Comparison of ENCODE assay signal across 8 cellular contexts in the genomic region with DNA sequence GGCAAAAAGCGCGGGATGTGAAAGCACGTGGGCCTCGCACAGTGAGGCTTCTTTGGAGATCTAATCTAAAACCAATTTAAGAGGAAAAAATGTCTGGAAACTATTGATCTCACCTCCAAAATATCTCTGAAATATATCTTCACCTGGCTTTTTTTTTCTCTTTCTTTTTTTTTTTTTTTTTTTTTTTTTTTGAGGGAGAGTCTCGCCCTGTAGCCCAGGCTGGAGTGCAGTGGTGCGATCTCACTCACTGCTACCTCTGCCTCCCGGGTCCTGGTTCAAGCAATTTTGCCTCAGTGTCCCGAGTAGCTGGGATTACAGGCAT. TPM values are rescaled to one million over a fixed set of nuclear protein-coding genes. Genes with fewer than 3 reads are reported as not detected.
DNase-seq lines count a peak whose midpoint lies in the region; ATAC-seq and TF ChIP-seq lines count a peak whose summit lies in the region.

No MANE protein-coding gene starts in this region.

- H3K27ac Mint-ChIP-seq in activated naive CD4-positive, alpha-beta T cell treated with anti-CD3 and anti-CD28 coated beads for 36 hours, result peak overlapping the region; percentile 88
- H3K27ac Mint-ChIP-seq in activated T-helper 1 cell treated with anti-CD3 and anti-CD28 coated beads, Interleukin-12 subunit alpha, Interleukin-12 subunit beta, Interleukin-2, Interleukin-4 antibody, amounts not matched to agents 30 ng/mL and 10 ng/mL and 1 ng/mL, durations not matched to agents 14 hours and 24 hours and 36 hours, result peak overlapping the region; percentile 83

- H3K9ac ChIP-seq in liver (ENCODE audit: low read depth in 1 of 2, low read length in 2 of 2), result no peak overlapping the region

- DNase-seq in activated naive CD4-positive, alpha-beta T cell treated with anti-CD3 and anti-CD28 coated beads for 36 hours, result no peak
- DNase-seq in activated naive CD4-positive, alpha-beta T cell treated with Interleukin-2 at 50 U/mL for 16 hours, result no peak
- DNase-seq in activated T-helper 1 cell treated with anti-CD3 and anti-CD28 coated beads, Interleukin-12 subunit alpha, Interleukin-12 subunit beta, Interleukin-2, Interleukin-4 antibody, amounts not matched to agents 30 ng/mL and 10 ng/mL and 1 ng/mL, durations not matched to agents 14 hours and 24 hours and 36 hours (ENCODE audit: low spot score), result no peak
- no peak for DNase-seq in thyroid gland
- DNase-seq in SKM-1 (lab: John Stamatoyannopoulos, UW; ENCODE audit: unreplicated experiment), result no peak
- no peak for DNase-seq in NCI-H2107 treated with DMSO at 0.1 percent for 48 hours (lab: John Stamatoyannopoulos, UW; ENCODE audit: unreplicated experiment)

- H3K4me3 ChIP-seq in liver (ENCODE audit: low read depth in 1 of 3, low read length in 3 of 3) (no peak overlapping the region), thyroid gland (replicated peaks in 1 of 3) (peak overlapping the region in 1 of 3 donors; percentile 54)

- 47% methylated on average over 8 of the region's 8 CpGs for WGBS in liver
- WGBS in thyroid gland, 2 donors, result 48% methylated on average over 8 of the region's 8 CpGs

- no peak for TF ChIP-seq RAD21 in liver (IDR thresholded peaks at IDR 0.05)

- ATAC-seq in HG03097 (IDR thresholded peaks at IDR 0.05; ENCODE audit: low FRiP score, unreplicated experiment), result no peak

- H3K36me3 Mint-ChIP-seq in activated naive CD4-positive, alpha-beta T cell treated with anti-CD3 and anti-CD28 coated beads for 36 hours (ENCODE audit: low read depth), result peaks cover 2% of the 10 kb centered on the region
- H3K36me3 Mint-ChIP-seq in activated T-helper 1 cell treated with anti-CD3 and anti-CD28 coated beads, Interleukin-12 subunit alpha, Interleukin-12 subunit beta, Interleukin-2, Interleukin-4 antibody, amounts not matched to agents 30 ng/mL and 10 ng/mL and 1 ng/mL, durations not matched to agents 14 hours and 24 hours and 36 hours (ENCODE audit: low read depth), result no peaks in the 10 kb centered on the region

- H3K27me3 Mint-ChIP-seq in activated naive CD4-positive, alpha-beta T cell treated with anti-CD3 and anti-CD28 coated beads for 36 hours (ENCODE audit: low read depth), result no peaks in the 10 kb centered on the region
- H3K27me3 Mint-ChIP-seq in activated T-helper 1 cell treated with anti-CD3 and anti-CD28 coated beads, Interleukin-12 subunit alpha, Interleukin-12 subunit beta, Interleukin-2, Interleukin-4 antibody, amounts not matched to agents 30 ng/mL and 10 ng/mL and 1 ng/mL, durations not matched to agents 14 hours and 24 hours and 36 hours (ENCODE audit: insufficient read depth), result peaks cover 1% of the 10 kb centered on the region

- TF ChIP-seq CTCF in liver (IDR thresholded peaks at IDR 0.05; ENCODE audit: low read depth, low read length, missing input control) (no peak), thyroid gland (IDR thresholded peaks at IDR 0.05) (no peak)

- H3K4me3 Mint-ChIP-seq in activated naive CD4-positive, alpha-beta T cell treated with anti-CD3 and anti-CD28 coated beads for 36 hours, result peak overlapping the region; percentile 92
- peak overlapping the region; percentile 76 for H3K4me3 Mint-ChIP-seq in activated T-helper 1 cell treated with anti-CD3 and anti-CD28 coated beads, Interleukin-12 subunit alpha, Interleukin-12 subunit beta, Interleukin-2, Interleukin-4 antibody, amounts not matched to agents 30 ng/mL and 10 ng/mL and 1 ng/mL, durations not matched to agents 14 hours and 24 hours and 36 hours

- CTCF ChIA-PET in activated naive CD4-positive, alpha-beta T cell treated with anti-CD3 and anti-CD28 coated beads for 36 hours (lab: Charles Lee), result interaction anchor here (0.7 kb wide), 1 partner anchor 173 kb away, joined by 3 read pairs; no protein-coding TSS in a partner anchor

- TF ChIP-seq POLR2A in thyroid gland (IDR thresholded peaks at IDR 0.05), result no peak

- H3K4me1 Mint-ChIP-seq in activated naive CD4-positive, alpha-beta T cell treated with anti-CD3 and anti-CD28 coated beads for 36 hours (ENCODE audit: low read depth), result peaks cover 11% of the 10 kb centered on the region
- H3K4me1 Mint-ChIP-seq in activated T-helper 1 cell treated with anti-CD3 and anti-CD28 coated beads, Interleukin-12 subunit alpha, Interleukin-12 subunit beta, Interleukin-2, Interleukin-4 antibody, amounts not matched to agents 30 ng/mL and 10 ng/mL and 1 ng/mL, durations not matched to agents 14 hours and 24 hours and 36 hours (ENCODE audit: low read depth), result peaks cover 13% of the 10 kb centered on the region

- intact Hi-C loops in activated naive CD4-positive, alpha-beta T cell treated with anti-CD3 and anti-CD28 coated beads for 36 hours (cut with micrococcal nuclease), result loop anchor here (1.0 to 5.0 kb wide), 5 partner anchors 310 to 720 kb away; a partner anchor contains a TSS
- intact Hi-C loops in activated T-helper 1 cell treated with anti-CD3 and anti-CD28 coated beads, Interleukin-12 subunit alpha, Interleukin-12 subunit beta, Interleukin-2, Interleukin-4 antibody, amounts not matched to agents 30 ng/mL and 10 ng/mL and 1 ng/mL, durations not matched to agents 14 hours and 24 hours and 36 hours (cut with micrococcal nuclease), result loop anchor here (5.0 to 10.0 kb wide), 3 partner anchors 515 to 670 kb away; a partner anchor contains a TSS
- intact Hi-C loops in thyroid gland (cut with DNase I), result no loop called here

- peak overlapping the region in 1 of 2 donors; percentile 95 for H3K27ac ChIP-seq in liver (ENCODE audit: low read depth in 1 of 2, low read length in 2 of 2)
- peak overlapping the region; percentile 93 to 98 (median 96) for H3K27ac ChIP-seq in thyroid gland

- H3K9me3 Mint-ChIP-seq in activated naive CD4-positive, alpha-beta T cell treated with anti-CD3 and anti-CD28 coated beads for 36 hours, result peaks cover 3% of the 10 kb centered on the region
- H3K9me3 Mint-ChIP-seq in activated T-helper 1 cell treated with anti-CD3 and anti-CD28 coated beads, Interleukin-12 subunit alpha, Interleukin-12 subunit beta, Interleukin-2, Interleukin-4 antibody, amounts not matched to agents 30 ng/mL and 10 ng/mL and 1 ng/mL, durations not matched to agents 14 hours and 24 hours and 36 hours, result peaks cover 9% of the 10 kb centered on the region

- peaks cover 0 to 6% (median 2%) of the 10 kb centered on the region in 4 donors for H3K4me1 ChIP-seq in liver (ENCODE audit: control insufficient read depth in 4 of 4, insufficient read depth in 4 of 4, low read length in 3 of 4)
- no peaks in the 10 kb centered on the region for H3K4me1 ChIP-seq in thyroid gland

- H3K27me3 ChIP-seq in liver (ENCODE audit: control insufficient read depth in 4 of 4, insufficient read depth in 4 of 4, low read length in 3 of 4), result no peaks in the 10 kb centered on the region
- H3K27me3 ChIP-seq in thyroid gland, result peaks cover 7% of the 10 kb centered on the region

- H3K36me3 ChIP-seq in liver (ENCODE audit: control insufficient read depth in 4 of 4, insufficient read depth in 3 of 4, low read depth in 1 of 4, low read length in 3 of 4) (no peaks in the 10 kb centered on the region), thyroid gland (no peaks in the 10 kb centered on the region)

- H3K9me3 ChIP-seq in liver (ENCODE audit: control insufficient read depth in 4 of 4, low read length in 3 of 4) (no peaks in the 10 kb centered on the region), thyroid gland (no peaks in the 10 kb centered on the region)

TF ChIP-seq in liver, 16 proteins besides CTCF, POLR2A, EP300 and RAD21:
- TF ChIP-seq, protein P1, sequence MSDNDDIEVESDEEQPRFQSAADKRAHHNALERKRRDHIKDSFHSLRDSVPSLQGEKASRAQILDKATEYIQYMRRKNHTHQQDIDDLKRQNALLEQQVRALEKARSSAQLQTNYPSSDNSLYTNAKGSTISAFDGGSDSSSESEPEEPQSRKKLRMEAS (IDR thresholded peaks at IDR 0.05), result peak; percentile 98
- TF ChIP-seq JUND (IDR thresholded peaks at IDR 0.05) (no peak), NR2F2 (IDR thresholded peaks at IDR 0.05) (no peak), HNF4A (conservative IDR thresholded peaks at IDR 0.05) (no peak)

RNA-seq across cellular contexts. Expression of a gene that starts 0.4 kb away (rescaled TPM):
- total RNA-seq in activated naive CD4-positive, alpha-beta T cell treated with anti-CD3 and anti-CD28 coated beads for 36 hours, result 1 to 10 TPM; 2.7 to 2.8 TPM
- 0.62 and 0.83 TPM in 2 replicates for total RNA-seq in activated T-helper 1 cell treated with anti-CD3 and anti-CD28 coated beads, Interleukin-12 subunit alpha, Interleukin-12 subunit beta, Interleukin-2, Interleukin-4 antibody, amounts not matched to agents 30 ng/mL and 10 ng/mL and 1 ng/mL, durations not matched to agents 14 hours and 24 hours and 36 hours
- total RNA-seq in liver (1 to 10 TPM; 1.3 to 3.9 TPM), thyroid gland (10 to 100 TPM; 21.4 to 35.1 (median 32.4) TPM)
- 1 to 10 TPM; 1.1 to 3.3 TPM for polyA plus RNA-seq in liver

Comparison
In these comparisons a context has a peak if more than half of its experiments do, and no peak if none do; other contexts are left out.
1. RNA of a gene that starts 0.4 kb away (total RNA-seq): 21.4 to 35.1 TPM in thyroid gland; 1.3 to 3.9 TPM in liver, 2.7 to 2.8 TPM in activated naive CD4-positive, alpha-beta T cell treated with anti-CD3 and anti-CD28 coated beads for 36 hours and 0.62 to 0.83 TPM in activated T-helper 1 cell treated with anti-CD3 and anti-CD28 coated beads, Interleukin-12 subunit alpha, Interleukin-12 subunit beta, Interleukin-2, Interleukin-4 antibody, amounts not matched to agents 30 ng/mL and 10 ng/mL and 1 ng/mL, durations not matched to agents 14 hours and 24 hours and 36 hours; every median in the first group is over 4 times any median in the second.